ENCODE assay signal across 8 cellular contexts in genomic region chr11:15208570-15209222, GRCh38.
DNase-seq lines count a peak whose midpoint lies in the region; ATAC-seq and TF ChIP-seq lines count a peak whose summit lies in the region.

No MANE protein-coding gene starts in this region.

- no peak overlapping the region for H3K4me3 ChIP-seq in fibroblast of the aortic adventitia (ENCODE audit: low read depth, low read length)
- no peak overlapping the region for H3K4me3 ChIP-seq in neutrophil (ENCODE audit: low read depth in 1 of 2, low read length in 1 of 2)
- no peak overlapping the region for H3K4me3 ChIP-seq in testis

- no peak overlapping the region for H3K27ac ChIP-seq in neutrophil
- H3K27ac ChIP-seq in testis = no peak overlapping the region

- peaks cover 46 to 50% of the 10 kb centered on the region in 2 experiments for H3K4me1 ChIP-seq in neutrophil (ENCODE audit: control insufficient read depth in 1 of 2, insufficient read depth in 1 of 2, low read depth in 1 of 2, low read length in 1 of 2)
- no peaks in the 10 kb centered on the region for H3K4me1 ChIP-seq in testis

- WGBS in testis, 2 donors = 26 to 28% methylated on average over 6 to 9 of the region's 9 CpGs

- H3K27me3 ChIP-seq in neutrophil (no peaks in the 10 kb centered on the region), testis (no peaks in the 10 kb centered on the region)

- DNase-seq in EH (ENCODE audit: low read depth) (peak; percentile 72), HT1080 (ENCODE audit: low read depth) (peak; percentile 60), RPMI8226 (peak; percentile 57), fibroblast of the aortic adventitia (ENCODE audit: low read depth) (peak; percentile 73), testis (peak; percentile 85)
- peak; percentile 39 to 47 for DNase-seq in activated T-helper 1 cell treated with anti-CD3 and anti-CD28 coated beads, Interleukin-2, amount 50 U/mL, for 16 hours (ENCODE audit: low read depth in 1 of 2, low spot score in 1 of 2)

- no peaks in the 10 kb centered on the region for H3K9me3 ChIP-seq in neutrophil
- no peaks in the 10 kb centered on the region for H3K9me3 ChIP-seq in testis

- peak; percentile 91 for TF ChIP-seq CTCF in fibroblast of the aortic adventitia (IDR thresholded peaks at IDR 0.05; ENCODE audit: insufficient read depth, low read length)
- peak; percentile 89 for TF ChIP-seq CTCF in neutrophil (IDR thresholded peaks at IDR 0.05)
- TF ChIP-seq CTCF in testis (IDR thresholded peaks at IDR 0.05) = peak; percentile 69 to 86 (median 84)

- no peak for TF ChIP-seq POLR2A in testis (IDR thresholded peaks at IDR 0.05)

- peak; percentile 96 for ATAC-seq in GM21526 (IDR thresholded peaks at IDR 0.05; ENCODE audit: low FRiP score, unreplicated experiment)

- H3K36me3 ChIP-seq in neutrophil (no peaks in the 10 kb centered on the region), testis (ENCODE audit: low read depth, missing control alignments) (no peaks in the 10 kb centered on the region)

- intact Hi-C loops in testis (cut with DNase I; ENCODE audit: low total_unique reads) = no loop called here
